Comparison of ENCODE assay signal across 9 cellular contexts in the genomic region with DNA sequence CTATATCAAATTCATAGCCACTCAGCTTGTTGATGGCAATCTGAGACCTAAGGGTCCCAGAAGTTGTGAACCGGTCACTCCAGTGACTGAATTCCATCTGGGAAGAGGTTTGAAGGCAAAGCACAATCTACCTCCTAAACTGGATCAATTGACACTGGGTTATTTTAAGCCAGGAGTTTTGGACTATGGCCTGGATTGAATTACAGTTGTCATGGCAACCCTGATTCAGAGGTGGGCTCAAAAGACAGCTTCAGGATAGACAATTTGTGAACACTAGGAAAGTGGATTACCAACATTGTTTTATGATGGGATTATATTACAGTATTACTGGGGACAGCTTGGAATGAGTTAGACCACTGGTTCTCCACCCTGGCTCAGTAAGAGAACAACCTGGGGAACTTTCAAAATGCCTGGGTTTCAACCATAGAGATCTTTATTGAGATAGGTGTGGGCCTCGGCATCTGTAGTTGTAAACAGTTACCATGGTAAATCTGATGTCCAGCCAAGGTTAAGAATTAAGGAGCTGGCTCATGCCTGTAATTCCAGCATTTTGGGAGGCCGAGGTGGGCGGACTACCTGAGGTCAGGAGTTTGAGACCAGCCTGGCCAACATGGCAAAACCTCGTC. TPM values are rescaled to one million over a fixed set of nuclear protein-coding genes. Genes with fewer than 3 reads are reported as not detected.
DNase-seq lines count a peak whose midpoint lies in the region; ATAC-seq and TF ChIP-seq lines count a peak whose summit lies in the region.
"Had no signal": no experiment of that assay in that cellular context is flagged by ENCODE, and none has a peak within 500 bp of the region (broad histone marks: within the 10 kb centered on the region; RNA-seq: fewer than 3 reads in every experiment).

No MANE protein-coding gene starts in this region.

- peak; percentile 43 for DNase-seq in DMS79 treated with DMSO at 0.1 percent for 48 hours (lab: John Stamatoyannopoulos, UW)
- peak; percentile 3 for DNase-seq in NCI-H2107 treated with DMSO at 0.1 percent for 48 hours (lab: John Stamatoyannopoulos, UW; ENCODE audit: unreplicated experiment)
- DNase-seq in astrocyte of the hippocampus (ENCODE audit: low read depth, low spot score) = peak; percentile 17
- DNase-seq in osteocyte (ENCODE audit: extremely low spot score, unreplicated experiment) = no peak
- no peak for DNase-seq in KG1 (lab: John Stamatoyannopoulos, UW)
- no peak for DNase-seq in activated naive CD4-positive, alpha-beta T cell treated with anti-CD3 and anti-CD28 coated beads, Interleukin-2, amount 50 U/mL, for 16 hours
- no peak for DNase-seq in activated CD4-positive, alpha-beta memory T cell treated with anti-CD3 and anti-CD28 coated beads, Interleukin-2, amount 10 ng/mL, durations not matched to agents 7 days and 5 days
- DNase-seq: stimulated activated CD4-positive, alpha-beta T cell treated with anti-CD3 and anti-CD28 coated beads, Interleukin-4, amount 100 ng/mL, for 24 hours had no signal

- peaks cover 39% of the 10 kb centered on the region for H3K4me1 Mint-ChIP-seq in osteocyte (ENCODE audit: unreplicated experiment)
- H3K4me1 Mint-ChIP-seq in activated CD4-positive, alpha-beta memory T cell treated with anti-CD3 and anti-CD28 coated beads, Interleukin-2, amount 10 ng/mL, durations not matched to agents 7 days and 5 days = peaks cover 21% of the 10 kb centered on the region

- peak overlapping the region; percentile 85 for H3K27ac Mint-ChIP-seq in osteocyte (ENCODE audit: unreplicated experiment)
- H3K27ac Mint-ChIP-seq in activated CD4-positive, alpha-beta memory T cell treated with anti-CD3 and anti-CD28 coated beads, Interleukin-2, amount 10 ng/mL, durations not matched to agents 7 days and 5 days = no peak overlapping the region

- H3K9me3 Mint-ChIP-seq in osteocyte (ENCODE audit: unreplicated experiment) = no peaks in the 10 kb centered on the region
- H3K9me3 Mint-ChIP-seq in activated CD4-positive, alpha-beta memory T cell treated with anti-CD3 and anti-CD28 coated beads, Interleukin-2, amount 10 ng/mL, durations not matched to agents 7 days and 5 days = peaks cover 2% of the 10 kb centered on the region

- CTCF ChIA-PET in activated CD4-positive, alpha-beta memory T cell treated with anti-CD3 and anti-CD28 coated beads, Interleukin-2, amount 10 ng/mL, durations not matched to agents 7 days and 5 days (lab: Charles Lee) = interaction anchor here (0.6 kb wide), 1 partner anchor 394 kb away, joined by 3 read pairs; no protein-coding TSS in a partner anchor

- ATAC-seq in HG03469 (IDR thresholded peaks at IDR 0.05; ENCODE audit: unreplicated experiment) = no peak

- H3K36me3 Mint-ChIP-seq in osteocyte (ENCODE audit: unreplicated experiment) = no peaks in the 10 kb centered on the region
- peaks cover 34% of the 10 kb centered on the region for H3K36me3 Mint-ChIP-seq in activated CD4-positive, alpha-beta memory T cell treated with anti-CD3 and anti-CD28 coated beads, Interleukin-2, amount 10 ng/mL, durations not matched to agents 7 days and 5 days (ENCODE audit: low read depth)

- no peak for TF ChIP-seq CTCF in osteocyte (IDR thresholded peaks at IDR 0.05)

- POLR2A ChIA-PET in activated CD4-positive, alpha-beta memory T cell treated with anti-CD3 and anti-CD28 coated beads, Interleukin-2, amount 10 ng/mL, durations not matched to agents 7 days and 5 days (lab: Charles Lee) = no interaction called here

- H3K4me3 Mint-ChIP-seq in osteocyte (ENCODE audit: unreplicated experiment) = peak overlapping the region; percentile 14
- H3K4me3 Mint-ChIP-seq in activated CD4-positive, alpha-beta memory T cell treated with anti-CD3 and anti-CD28 coated beads, Interleukin-2, amount 10 ng/mL, durations not matched to agents 7 days and 5 days = no peak overlapping the region

- no peaks in the 10 kb centered on the region for H3K27me3 Mint-ChIP-seq in osteocyte (ENCODE audit: unreplicated experiment)
- H3K27me3 Mint-ChIP-seq in activated CD4-positive, alpha-beta memory T cell treated with anti-CD3 and anti-CD28 coated beads, Interleukin-2, amount 10 ng/mL, durations not matched to agents 7 days and 5 days = no peaks in the 10 kb centered on the region

RNA-seq across cellular contexts. Expression of a gene that starts 58.8 kb away (rescaled TPM):
- 7.1 and 12.1 TPM in 2 replicates for total RNA-seq in osteocyte
- 10 to 100 TPM; 36.6 to 39.0 TPM for total RNA-seq in activated CD4-positive, alpha-beta memory T cell treated with anti-CD3 and anti-CD28 coated beads, Interleukin-2, amount 10 ng/mL, durations not matched to agents 7 days and 5 days

Comparison
In these comparisons a context has a peak if more than half of its experiments do, and no peak if none do; other contexts are left out.
1. DNase-seq: peak in DMS79 treated with DMSO at 0.1 percent for 48 hours (single experiment), NCI-H2107 treated with DMSO at 0.1 percent for 48 hours (single experiment) and astrocyte of the hippocampus (single experiment); none in osteocyte (single experiment), KG1 (single experiment), activated naive CD4-positive, alpha-beta T cell treated with anti-CD3 and anti-CD28 coated beads, Interleukin-2, amount 50 U/mL, for 16 hours (single experiment) and activated CD4-positive, alpha-beta memory T cell treated with anti-CD3 and anti-CD28 coated beads, Interleukin-2, amount 10 ng/mL, durations not matched to agents 7 days and 5 days (single experiment).